ENCODE assay signal across 16 cellular contexts in the genomic region with DNA sequence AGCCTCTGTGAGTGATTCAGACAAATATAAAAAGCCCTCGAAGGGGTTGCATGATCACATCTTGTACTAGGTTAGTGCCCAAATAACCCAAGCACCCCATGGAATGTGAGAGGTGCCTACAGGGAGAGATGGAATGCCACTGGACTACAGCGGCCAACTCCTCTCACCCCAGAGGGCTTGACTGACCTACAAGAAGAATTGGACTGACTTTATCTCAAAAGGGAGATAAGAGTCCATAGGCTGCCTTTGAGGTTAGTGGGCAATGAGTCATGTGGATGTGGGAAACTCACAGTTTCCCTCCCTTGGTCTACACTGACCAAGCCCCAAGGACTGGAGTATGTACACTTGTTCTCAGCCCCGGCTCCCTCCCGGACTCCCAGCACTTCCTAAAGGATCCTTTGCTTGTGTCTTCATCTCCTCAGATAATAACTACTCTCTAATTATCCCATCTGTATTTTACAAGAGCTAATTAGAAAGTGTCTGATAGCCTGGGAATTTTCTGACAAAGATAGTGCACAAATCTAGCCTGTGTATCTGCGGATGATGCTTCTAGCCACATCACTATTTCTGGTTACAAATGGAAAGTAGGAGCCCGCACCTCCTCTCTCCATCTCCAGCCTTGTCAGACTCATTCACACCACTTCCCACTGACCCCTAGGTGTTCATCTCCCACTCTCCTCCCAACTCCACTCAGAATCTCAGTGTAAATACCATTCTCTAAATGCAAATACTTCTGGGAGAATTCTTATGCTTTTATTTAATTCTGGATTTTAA.
DNase-seq lines count a peak whose midpoint lies in the region; ATAC-seq and TF ChIP-seq lines count a peak whose summit lies in the region.
"Had no signal": no experiment of that assay in that cellular context is flagged by ENCODE, and none has a peak within 500 bp of the region (broad histone marks: within the 10 kb centered on the region; RNA-seq: fewer than 3 reads in every experiment).

No MANE protein-coding gene starts in this region.

- no peaks in the 10 kb centered on the region for H3K27me3 ChIP-seq in Caco-2 (replicated peaks; ENCODE audit: control insufficient read depth, insufficient read depth, low read length)
- H3K27me3 ChIP-seq: adrenal gland, neutrophil had no signal

- peak overlapping the region; percentile 19 for H3K27ac Mint-ChIP-seq in Caco-2 (ENCODE audit: unreplicated experiment)

- peaks cover 23% of the 10 kb centered on the region for H3K4me1 ChIP-seq in Caco-2

- no peak overlapping the region for H3K4me3 ChIP-seq in Caco-2 (ENCODE audit: low read depth, low read length)
- no peak overlapping the region for H3K4me3 ChIP-seq in cardiac fibroblast (replicated peaks in 1 of 2; ENCODE audit: low read depth in 2 of 2, low read length in 2 of 2)
- H3K4me3 ChIP-seq: adrenal gland had no signal

- CTCF ChIA-PET in Caco-2 (lab: Charles Lee): no interaction called here

- DNase-seq in Caco-2: peak; percentile 30 to 62
- peak; percentile 98 for DNase-seq in NCI-H226
- DNase-seq in cardiac fibroblast (ENCODE audit: low read depth in 2 of 2): peak; percentile 62 to 85
- peak; percentile 48 for DNase-seq in kidney tubule cell (ENCODE audit: low spot score)
- no peak for DNase-seq in sciatic nerve (ENCODE audit: low spot score)
- no peak for DNase-seq in stimulated activated CD4-positive, alpha-beta T cell treated with anti-CD3 and anti-CD28 coated beads, Interleukin-12 subunit alpha, Interleukin-12 subunit beta, amount 100 ng/mL, for 4 hours
- DNase-seq in NCI-H1436 treated with DMSO at 0.1 percent for 48 hours (lab: John Stamatoyannopoulos, UW): no peak
- DNase-seq: activated CD8-positive, alpha-beta memory T cell treated with anti-CD3 and anti-CD28 coated beads, Interleukin-2, amount 50 U/mL, for 48 hours; DMS 273 treated with DMSO at 0.1 percent for 48 hours; effector memory CD4-positive, alpha-beta T cell; NCI-H1417 treated with DMSO at 0.1 percent for 48 hours; NCI-H526 treated with DMSO at 0.1 percent for 48 hours; WERI-Rb-1 had no signal

- H3K9me3 Mint-ChIP-seq in Caco-2 (ENCODE audit: unreplicated experiment): no peaks in the 10 kb centered on the region

- H3K36me3 Mint-ChIP-seq in Caco-2 (ENCODE audit: insufficient read depth, unreplicated experiment): no peaks in the 10 kb centered on the region

- H3K4me1 Mint-ChIP-seq in Caco-2 (ENCODE audit: low read depth, unreplicated experiment): peaks cover 31% of the 10 kb centered on the region

- ATAC-seq in HG02981 (IDR thresholded peaks at IDR 0.05; ENCODE audit: unreplicated experiment): no peak
- no peak for ATAC-seq in sciatic nerve

- intact Hi-C loops in Caco-2 (cut with micrococcal nuclease; ENCODE audit: unreplicated experiment): loop anchor here (2.0 kb wide), 2 partner anchors 32 to 64 kb away; no protein-coding TSS in a partner anchor
- intact Hi-C loops in sciatic nerve (cut with DNase I): no loop called here

- H3K36me3 ChIP-seq in Caco-2 (ENCODE audit: control insufficient read depth, insufficient read depth, low read length): no peaks in the 10 kb centered on the region
- H3K36me3 ChIP-seq: adrenal gland, neutrophil, WERI-Rb-1 had no signal

- TF ChIP-seq CTCF in Caco-2 (IDR thresholded peaks at IDR 0.05; ENCODE audit: insufficient read depth in 1 of 2, low read depth in 1 of 2, low read length in 1 of 2, severe bottlenecking in 1 of 2, unreplicated experiment in 1 of 2) (no peak), cardiac fibroblast (IDR thresholded peaks at IDR 0.05; ENCODE audit: low read depth, low read length) (no peak)

- BruUV-seq in Caco-2 (replicated peaks; lab: Mats Ljungman, UMichigan): no TSS peak

- no peaks in the 10 kb centered on the region; the same call in 1 of the 2 replicates for H3K9me3 ChIP-seq in Caco-2
- H3K9me3 ChIP-seq: adrenal gland, neutrophil had no signal

- POLR2A ChIA-PET in Caco-2 (lab: Charles Lee): no interaction called here

- H3K27me3 Mint-ChIP-seq in Caco-2 (ENCODE audit: insufficient read depth, unreplicated experiment): no peaks in the 10 kb centered on the region

- no peak overlapping the region for H3K4me3 Mint-ChIP-seq in Caco-2 (ENCODE audit: unreplicated experiment)

Comparison
In these comparisons a context has a peak if more than half of its experiments do, and no peak if none do; other contexts are left out.
1. DNase-seq: peak in Caco-2 (2 of 2), NCI-H226 (single experiment), cardiac fibroblast (2 of 2) and kidney tubule cell (single experiment); none in sciatic nerve (single experiment), stimulated activated CD4-positive, alpha-beta T cell treated with anti-CD3 and anti-CD28 coated beads, Interleukin-12 subunit alpha, Interleukin-12 subunit beta, amount 100 ng/mL, for 4 hours (single experiment) and NCI-H1436 treated with DMSO at 0.1 percent for 48 hours (single experiment).